13 cellular contexts compared by ENCODE assay signal in genomic region chr14:55302770-55303472, GRCh38. TPM values are rescaled to one million over a fixed set of nuclear protein-coding genes. Genes with fewer than 3 reads are reported as not detected.
DNase-seq lines count a peak whose midpoint lies in the region; ATAC-seq and TF ChIP-seq lines count a peak whose summit lies in the region.
"Had no signal": no experiment of that assay in that cellular context is flagged by ENCODE, and none has a peak within 500 bp of the region (broad histone marks: within the 10 kb centered on the region; RNA-seq: fewer than 3 reads in every experiment).

No MANE protein-coding gene starts in this region.

- peak overlapping the region; percentile 52 for H3K27ac Mint-ChIP-seq in activated T-helper 1 cell treated with anti-CD3 and anti-CD28 coated beads, Interleukin-12 subunit alpha, Interleukin-12 subunit beta, Interleukin-2, Interleukin-4 antibody, amounts not matched to agents 30 ng/mL and 10 ng/mL and 1 ng/mL, durations not matched to agents 14 hours and 24 hours and 36 hours
- peak overlapping the region; percentile 65 for H3K27ac Mint-ChIP-seq in mesothelial cell of epicardium

- H3K9me3 Mint-ChIP-seq in activated T-helper 1 cell treated with anti-CD3 and anti-CD28 coated beads, Interleukin-12 subunit alpha, Interleukin-12 subunit beta, Interleukin-2, Interleukin-4 antibody, amounts not matched to agents 30 ng/mL and 10 ng/mL and 1 ng/mL, durations not matched to agents 14 hours and 24 hours and 36 hours = no peaks in the 10 kb centered on the region
- no peaks in the 10 kb centered on the region for H3K9me3 Mint-ChIP-seq in mesothelial cell of epicardium

- H3K4me3 Mint-ChIP-seq in activated T-helper 1 cell treated with anti-CD3 and anti-CD28 coated beads, Interleukin-12 subunit alpha, Interleukin-12 subunit beta, Interleukin-2, Interleukin-4 antibody, amounts not matched to agents 30 ng/mL and 10 ng/mL and 1 ng/mL, durations not matched to agents 14 hours and 24 hours and 36 hours = no peak overlapping the region
- no peak overlapping the region for H3K4me3 Mint-ChIP-seq in mesothelial cell of epicardium

- no peaks in the 10 kb centered on the region for H3K27me3 Mint-ChIP-seq in activated T-helper 1 cell treated with anti-CD3 and anti-CD28 coated beads, Interleukin-12 subunit alpha, Interleukin-12 subunit beta, Interleukin-2, Interleukin-4 antibody, amounts not matched to agents 30 ng/mL and 10 ng/mL and 1 ng/mL, durations not matched to agents 14 hours and 24 hours and 36 hours (ENCODE audit: insufficient read depth)
- no peaks in the 10 kb centered on the region for H3K27me3 Mint-ChIP-seq in mesothelial cell of epicardium (ENCODE audit: low read depth)

- peaks cover 26% of the 10 kb centered on the region for H3K36me3 Mint-ChIP-seq in activated T-helper 1 cell treated with anti-CD3 and anti-CD28 coated beads, Interleukin-12 subunit alpha, Interleukin-12 subunit beta, Interleukin-2, Interleukin-4 antibody, amounts not matched to agents 30 ng/mL and 10 ng/mL and 1 ng/mL, durations not matched to agents 14 hours and 24 hours and 36 hours (ENCODE audit: low read depth)
- H3K36me3 Mint-ChIP-seq in mesothelial cell of epicardium = peaks cover 16% of the 10 kb centered on the region

- TF ChIP-seq CTCF in mesothelial cell of epicardium (IDR thresholded peaks at IDR 0.05; ENCODE audit: unreplicated experiment) = no peak

- H3K4me1 Mint-ChIP-seq in activated T-helper 1 cell treated with anti-CD3 and anti-CD28 coated beads, Interleukin-12 subunit alpha, Interleukin-12 subunit beta, Interleukin-2, Interleukin-4 antibody, amounts not matched to agents 30 ng/mL and 10 ng/mL and 1 ng/mL, durations not matched to agents 14 hours and 24 hours and 36 hours (ENCODE audit: low read depth) = peaks cover 59% of the 10 kb centered on the region
- H3K4me1 Mint-ChIP-seq in mesothelial cell of epicardium = peaks cover 43% of the 10 kb centered on the region

- DNase-seq in NCI-H146 (lab: John Stamatoyannopoulos, UW) = peak; percentile 1
- DNase-seq in NCI-H146 treated with DMSO at 0.1 percent for 48 hours (lab: John Stamatoyannopoulos, UW; ENCODE audit: unreplicated experiment) = no peak
- peak; percentile 20 for DNase-seq in KG1 (lab: John Stamatoyannopoulos, UW)
- DNase-seq in activated T-helper 1 cell treated with anti-CD3 and anti-CD28 coated beads, Interleukin-12 subunit alpha, Interleukin-12 subunit beta, Interleukin-2, Interleukin-4 antibody, amounts not matched to agents 30 ng/mL and 10 ng/mL and 1 ng/mL, durations not matched to agents 14 hours and 24 hours and 36 hours (ENCODE audit: low spot score) = no peak
- DNase-seq in mesothelial cell of epicardium (ENCODE audit: low spot score in 2 of 2, unreplicated experiment in 2 of 2) = no peak
- no peak for DNase-seq in NCI-H82 treated with DMSO at 0.1 percent for 48 hours (lab: John Stamatoyannopoulos, UW; ENCODE audit: unreplicated experiment)
- DNase-seq in activated CD8-positive, alpha-beta memory T cell treated with anti-CD3 and anti-CD28 coated beads for 24 hours = no peak
- DNase-seq: activated T-cell treated with anti-CD3 and anti-CD28 coated beads for 4 hours, adrenal gland, NCI-H1048, NCI-H526, SJCRH30 had no signal

- ATAC-seq in HG03025 (IDR thresholded peaks at IDR 0.05; ENCODE audit: low FRiP score, unreplicated experiment) = no peak

- intact Hi-C loops in activated T-helper 1 cell treated with anti-CD3 and anti-CD28 coated beads, Interleukin-12 subunit alpha, Interleukin-12 subunit beta, Interleukin-2, Interleukin-4 antibody, amounts not matched to agents 30 ng/mL and 10 ng/mL and 1 ng/mL, durations not matched to agents 14 hours and 24 hours and 36 hours (cut with micrococcal nuclease) = no loop called here

RNA-seq across cellular contexts. Expression of gene FBXO34, which starts 31.7 kb away (rescaled TPM):
- 24.7 and 26.6 TPM in 2 replicates for total RNA-seq in activated T-helper 1 cell treated with anti-CD3 and anti-CD28 coated beads, Interleukin-12 subunit alpha, Interleukin-12 subunit beta, Interleukin-2, Interleukin-4 antibody, amounts not matched to agents 30 ng/mL and 10 ng/mL and 1 ng/mL, durations not matched to agents 14 hours and 24 hours and 36 hours
- total RNA-seq in mesothelial cell of epicardium = 35.9 to 38.7 TPM (median 38.0 TPM) in 3 replicates

Comparison
In these comparisons a context has a peak if more than half of its experiments do, and no peak if none do; other contexts are left out.
1. DNase-seq: peak in NCI-H146 (single experiment) and KG1 (single experiment); none in NCI-H146 treated with DMSO at 0.1 percent for 48 hours (single experiment), activated T-helper 1 cell treated with anti-CD3 and anti-CD28 coated beads, Interleukin-12 subunit alpha, Interleukin-12 subunit beta, Interleukin-2, Interleukin-4 antibody, amounts not matched to agents 30 ng/mL and 10 ng/mL and 1 ng/mL, durations not matched to agents 14 hours and 24 hours and 36 hours (single experiment), mesothelial cell of epicardium (0 of 2), NCI-H82 treated with DMSO at 0.1 percent for 48 hours (single experiment) and activated CD8-positive, alpha-beta memory T cell treated with anti-CD3 and anti-CD28 coated beads for 24 hours (single experiment).